Comparison of ENCODE assay signal across 24 cellular contexts in genomic region chr1:7104053-7104738, GRCh38.
DNase-seq lines count a peak whose midpoint lies in the region; FAIRE-seq and TF ChIP-seq lines count a peak whose summit lies in the region.
"Had no signal": no experiment of that assay in that cellular context is flagged by ENCODE, and none has a peak within 500 bp of the region (broad histone marks: within the 10 kb centered on the region; RNA-seq: fewer than 3 reads in every experiment).

No MANE protein-coding gene starts in this region.

- no peak overlapping the region for H3K9ac ChIP-seq in BLaER1
- no peak overlapping the region for H3K9ac ChIP-seq in GM23248
- no peak overlapping the region for H3K9ac ChIP-seq in keratinocyte (ENCODE audit: control insufficient read depth, extremely low read depth, insufficient read depth, low read length)

- in situ Hi-C loops in GM23248 (cut with MboI), result no loop called here

- dilution Hi-C loops in keratinocyte (cut with MboI; ENCODE audit: extremely low pct_ligation_motif_present, low sequenced_read_pairs), result no loop called here

- H3K4me3 ChIP-seq in BLaER1 (no peak overlapping the region), GM23248 (no peak overlapping the region), keratinocyte (ENCODE audit: control insufficient read depth in 2 of 3, extremely low read depth in 1 of 3, insufficient read depth in 2 of 3, low read depth in 1 of 3, low read length in 3 of 3) (no peak overlapping the region), suprapubic skin (no peak overlapping the region)
- H3K4me3 ChIP-seq: coronary artery, heart right ventricle, Peyer's patch, SJSA1 had no signal

- H3K4me2 ChIP-seq in BLaER1 (peak overlapping the region; percentile 65), GM23248 (ENCODE audit: unreplicated experiment) (no peak overlapping the region), keratinocyte (ENCODE audit: control insufficient read depth, extremely low read depth, insufficient read depth, low read depth, low read length) (no peak overlapping the region)

- no peak overlapping the region for H2AFZ ChIP-seq in GM23248
- H2AFZ ChIP-seq in keratinocyte (ENCODE audit: control insufficient read depth, low read length), result no peak overlapping the region

- no peak for TF ChIP-seq EP300 in suprapubic skin (IDR thresholded peaks at IDR 0.05)

- DNase-seq in GM23248, result peak; percentile 24
- DNase-seq in NCI-H82 treated with DMSO at 0.1 percent for 48 hours (lab: John Stamatoyannopoulos, UW; ENCODE audit: unreplicated experiment), result peak; percentile 14
- no peak for DNase-seq in keratinocyte (ENCODE audit: low read depth, low spot score)
- no peak for DNase-seq in suprapubic skin (ENCODE audit: low spot score in 2 of 2)
- DNase-seq in kidney tubule cell (ENCODE audit: low spot score), result no peak
- no peak for DNase-seq in cerebellar cortex (ENCODE audit: low spot score)
- no peak for DNase-seq in iPS-NIHi7 (ENCODE audit: extremely low spot score)
- DNase-seq: activated CD4-positive, alpha-beta T cell treated with anti-CD3 and anti-CD28 coated beads, Interleukin-2, amount 50 U/mL, for 4 hours; activated CD4-positive, CD25-positive, alpha-beta regulatory T cell; activated CD8-positive, alpha-beta memory T cell treated with anti-CD3 and anti-CD28 coated beads, Interleukin-2, amount 50 U/mL, for 4 hours; anterior cingulate cortex; C1 segment of cervical spinal cord; COR-L47; effector memory CD4-positive, alpha-beta T cell; foreskin fibroblast; GOT3; heart right ventricle; NCI-H2081 treated with DMSO at 0.1 percent for 48 hours; Peyer's patch; stimulated activated naive CD4-positive, alpha-beta T cell had no signal

- FAIRE-seq in keratinocyte (lab: Jason Lieb, UNC), result peak; percentile 84

- H3K4me1 ChIP-seq in BLaER1, result peaks cover 85% of the 10 kb centered on the region
- H3K4me1 ChIP-seq in GM23248 (ENCODE audit: insufficient read depth), result no peaks in the 10 kb centered on the region
- H3K4me1 ChIP-seq in keratinocyte (ENCODE audit: control insufficient read depth, extremely low read depth, insufficient read depth, low read length), result peaks cover 3% of the 10 kb centered on the region
- no peaks in the 10 kb centered on the region for H3K4me1 ChIP-seq in suprapubic skin
- H3K4me1 ChIP-seq: heart right ventricle, Peyer's patch, SJSA1 had no signal

- no peaks in the 10 kb centered on the region for H3K36me3 ChIP-seq in BLaER1
- H3K36me3 ChIP-seq in GM23248 (ENCODE audit: low read depth), result no peaks in the 10 kb centered on the region
- H3K36me3 ChIP-seq in keratinocyte (ENCODE audit: control insufficient read depth in 2 of 2, extremely low read depth in 1 of 2, insufficient read depth in 2 of 2, low read length in 2 of 2), result no peaks in the 10 kb centered on the region
- no peaks in the 10 kb centered on the region for H3K36me3 ChIP-seq in suprapubic skin
- H3K36me3 ChIP-seq: heart right ventricle, neutrophil, Peyer's patch, SJSA1 had no signal

- WGBS in GM23248 (ENCODE audit: low coverage in 1 of 2, low lambda C conversion rate in 2 of 2, missing lambda C conversion rate in 2 of 2), 2 experiments, result 5 to 22% methylated on average over 4 of the region's 4 CpGs
- 50% methylated on average over 4 of the region's 4 CpGs for WGBS in suprapubic skin

- H4K20me1 ChIP-seq in BLaER1, result no peaks in the 10 kb centered on the region
- no peaks in the 10 kb centered on the region for H4K20me1 ChIP-seq in GM23248 (ENCODE audit: insufficient read depth)
- H4K20me1 ChIP-seq in keratinocyte (ENCODE audit: control insufficient read depth, extremely low read depth, insufficient read depth, low read length), result no peaks in the 10 kb centered on the region

- TF ChIP-seq CTCF in keratinocyte (optimal IDR thresholded peaks at IDR 0.05 in 1 of 3, IDR thresholded peaks at IDR 0.05 in 1 of 3, conservative IDR thresholded peaks at IDR 0.05 in 1 of 3; ENCODE audit: extremely low read depth in 1 of 3, insufficient read depth in 2 of 3, low read length in 3 of 3) (no peak), suprapubic skin (IDR thresholded peaks at IDR 0.05) (no peak)

- H3K9me1 ChIP-seq in keratinocyte (ENCODE audit: control insufficient read depth, extremely low read depth, insufficient read depth, low read length), result no peaks in the 10 kb centered on the region

- H3K9me3 ChIP-seq in BLaER1 (peaks cover 7% of the 10 kb centered on the region), GM23248 (ENCODE audit: low read depth) (no peaks in the 10 kb centered on the region), keratinocyte (ENCODE audit: control insufficient read depth, low read depth, low read length) (no peaks in the 10 kb centered on the region), suprapubic skin (no peaks in the 10 kb centered on the region)
- H3K9me3 ChIP-seq: neutrophil, Peyer's patch, SJSA1 had no signal

- no peaks in the 10 kb centered on the region for H3K9me2 ChIP-seq in GM23248 (ENCODE audit: insufficient read depth)

- no peak overlapping the region for H3K27ac ChIP-seq in BLaER1
- H3K27ac ChIP-seq in GM23248, result no peak overlapping the region
- no peak overlapping the region for H3K27ac ChIP-seq in keratinocyte (ENCODE audit: control insufficient read depth, insufficient read depth, low read length)
- H3K27ac ChIP-seq in suprapubic skin, result no peak overlapping the region
- H3K27ac ChIP-seq: coronary artery, heart right ventricle, neutrophil, Peyer's patch, SJSA1 had no signal

- TF ChIP-seq POLR2A in suprapubic skin (IDR thresholded peaks at IDR 0.05), result no peak

- no peaks in the 10 kb centered on the region for H3K27me3 ChIP-seq in BLaER1
- H3K27me3 ChIP-seq in GM23248 (replicated peaks; ENCODE audit: insufficient read depth), result peaks cover 48% of the 10 kb centered on the region
- H3K27me3 ChIP-seq in keratinocyte (ENCODE audit: control insufficient read depth, extremely low read depth, insufficient read depth, low read length), result peaks cover 8% of the 10 kb centered on the region
- H3K27me3 ChIP-seq in suprapubic skin, result peaks cover 40% of the 10 kb centered on the region
- H3K27me3 ChIP-seq: neutrophil, Peyer's patch, SJSA1 had no signal

- no peaks in the 10 kb centered on the region for H3K79me2 ChIP-seq in GM23248 (ENCODE audit: insufficient read depth)
- H3K79me2 ChIP-seq in keratinocyte (ENCODE audit: control insufficient read depth, insufficient read depth, low read length), result no peaks in the 10 kb centered on the region

- H3F3A ChIP-seq in GM23248 (ENCODE audit: insufficient read depth), result peaks cover 7% of the 10 kb centered on the region

Comparison
In these comparisons a context has a peak if more than half of its experiments do, and no peak if none do; other contexts are left out.
1. DNase-seq: peak in GM23248 (single experiment) and NCI-H82 treated with DMSO at 0.1 percent for 48 hours (single experiment); none in keratinocyte (single experiment), suprapubic skin (0 of 2), kidney tubule cell (single experiment), cerebellar cortex (single experiment) and iPS-NIHi7 (single experiment).